ENCODE assay signal across 15 cellular contexts in genomic region chr6:53067307-53067706, GRCh38. TPM values are rescaled to one million over a fixed set of nuclear protein-coding genes. Genes with fewer than 3 reads are reported as not detected.
A peak's percentile ranks its signal among the peaks of the same experiment; 100 is the strongest.
DNase-seq lines count a peak whose midpoint lies in the region; ATAC-seq and TF ChIP-seq lines count a peak whose summit lies in the region.
"Had no signal": no experiment of that assay in that cellular context is flagged by ENCODE, and none has a peak within 500 bp of the region (broad histone marks: within the 10 kb centered on the region; RNA-seq: fewer than 3 reads in every experiment).

No MANE protein-coding gene starts in this region.

- H3K9me1 ChIP-seq in IMR-90 (ENCODE audit: insufficient read depth, low read length): peaks cover 4% of the 10 kb centered on the region; the same call in 1 of the 2 replicates

- no peak overlapping the region for H4K91ac ChIP-seq in IMR-90 (ENCODE audit: insufficient read depth, low read depth, low read length)

- intact Hi-C loops in CD4-positive, alpha-beta T cell (cut with DNase I, micrococcal nuclease): loop anchor here in 1 of 2 experiments (5.0 kb wide), 2 partner anchors 395 to 585 kb away; partner anchors contain the start of gene TMEM14A
- intact Hi-C loops in IMR-90 (cut with micrococcal nuclease) (no loop called here), left lung (cut with DNase I) (no loop called here)

- H3K27me3 ChIP-seq in CD4-positive, alpha-beta T cell (ENCODE audit: control insufficient read depth, insufficient read depth, low read length): no peaks in the 10 kb centered on the region
- H3K27me3 ChIP-seq in IMR-90 (ENCODE audit: control insufficient read depth, insufficient read depth, low read length) (no peaks in the 10 kb centered on the region), left lung (no peaks in the 10 kb centered on the region)

- H3K4ac ChIP-seq in IMR-90 (ENCODE audit: low read depth, low read length): no peak overlapping the region

- no peak for TF ChIP-seq RAD21 in IMR-90 (IDR thresholded peaks at IDR 0.05; ENCODE audit: low read length)

- in situ Hi-C loops in IMR-90 (cut with MboI; ENCODE audit: low sequenced_read_pairs): no loop called here

- H3K23ac ChIP-seq in IMR-90 (ENCODE audit: low read depth, low read length): peak overlapping the region; percentile 62; the same call in 1 of the 2 replicates

- no peak overlapping the region for H2BK5ac ChIP-seq in IMR-90 (ENCODE audit: low read depth, low read length, poor library complexity, severe bottlenecking)

- no peak for DNase-seq in CD4-positive, alpha-beta T cell
- peak; percentile 25 for DNase-seq in IMR-90
- DNase-seq in activated naive CD8-positive, alpha-beta T cell treated with anti-CD3 and anti-CD28 coated beads, Interleukin-2, amount 50 U/mL, for 24 hours: no peak
- DNase-seq in naive thymus-derived CD8-positive, alpha-beta T cell: no peak
- DNase-seq in progenitor cell of endocrine pancreas (ENCODE audit: low spot score, unreplicated experiment): no peak
- DNase-seq in left lung: no peak
- DNase-seq in NCI-H146 (lab: John Stamatoyannopoulos, UW): no peak
- DNase-seq: anterior cingulate cortex; DMS 273 treated with DMSO at 0.1 percent for 48 hours; endodermal cell; NCI-H1048; NCI-H510A; SHP77; stimulated activated CD8-positive, alpha-beta memory T cell treated with anti-CD3 and anti-CD28 coated beads, Interleukin-4, amount 100 ng/mL, for 48 hours had no signal

- peaks cover 13% of the 10 kb centered on the region; the same call in 1 of the 2 replicates for H4K20me1 ChIP-seq in IMR-90 (ENCODE audit: insufficient read depth, low read length)

- no peak overlapping the region for H2BK120ac ChIP-seq in IMR-90 (ENCODE audit: low read depth, low read length)

- peak overlapping the region; percentile 97 for H3K4me3 Mint-ChIP-seq in CD4-positive, alpha-beta T cell
- peak overlapping the region; percentile 90 for H3K4me3 Mint-ChIP-seq in activated naive CD8-positive, alpha-beta T cell treated with anti-CD3 and anti-CD28 coated beads, Interleukin-2, amount 50 U/mL, for 24 hours
- H3K4me3 Mint-ChIP-seq in naive thymus-derived CD8-positive, alpha-beta T cell: peak overlapping the region in 9 of 10 donors; percentile 2 to 100 (median 98)
- H3K4me3 Mint-ChIP-seq in progenitor cell of endocrine pancreas (ENCODE audit: low read depth): no peak overlapping the region
- no peak overlapping the region for H3K4me3 Mint-ChIP-seq in stimulated activated memory B cell treated with anti-CD40 and anti-IgM and Interleukin-4, amounts not matched to agents 10 μg/mL and 1 μg/mL and 100 μg/mL, for 72 hours

- H3K36me3 Mint-ChIP-seq in CD4-positive, alpha-beta T cell (ENCODE audit: low read depth): peaks cover 30% of the 10 kb centered on the region
- peaks cover 6% of the 10 kb centered on the region for H3K36me3 Mint-ChIP-seq in activated naive CD8-positive, alpha-beta T cell treated with anti-CD3 and anti-CD28 coated beads, Interleukin-2, amount 50 U/mL, for 24 hours (ENCODE audit: low read depth)
- H3K36me3 Mint-ChIP-seq in naive thymus-derived CD8-positive, alpha-beta T cell: peaks cover 0 to 21% (median 0%) of the 10 kb centered on the region in 3 donors
- peaks cover 5% of the 10 kb centered on the region for H3K36me3 Mint-ChIP-seq in progenitor cell of endocrine pancreas (ENCODE audit: insufficient read depth)
- H3K36me3 Mint-ChIP-seq in stimulated activated memory B cell treated with anti-CD40 and anti-IgM and Interleukin-4, amounts not matched to agents 10 μg/mL and 1 μg/mL and 100 μg/mL, for 72 hours: peaks cover 4% of the 10 kb centered on the region

- no peak overlapping the region for H2AK9ac ChIP-seq in IMR-90 (replicated peaks; ENCODE audit: low read depth, low read length, poor library complexity)

- H3K18ac ChIP-seq in IMR-90 (ENCODE audit: low read depth, low read length): no peak overlapping the region

- dilution Hi-C loops in IMR-90 (cut with HindIII; ENCODE audit: low sequenced_read_pairs, unreplicated experiment): no loop called here

- no peak overlapping the region for H3K27ac ChIP-seq in CD4-positive, alpha-beta T cell (ENCODE audit: low read depth, low read length)
- H3K27ac ChIP-seq in IMR-90 (ENCODE audit: insufficient read depth, low read length): no peak overlapping the region
- peak overlapping the region in 1 of 2 donors; percentile 85 for H3K27ac ChIP-seq in left lung

- TF ChIP-seq POLR2A in IMR-90 (IDR thresholded peaks at IDR 0.05; ENCODE audit: low read depth, low read length): no peak

- no peaks in the 10 kb centered on the region for H3K9me3 Mint-ChIP-seq in CD4-positive, alpha-beta T cell
- H3K9me3 Mint-ChIP-seq in activated naive CD8-positive, alpha-beta T cell treated with anti-CD3 and anti-CD28 coated beads, Interleukin-2, amount 50 U/mL, for 24 hours: no peaks in the 10 kb centered on the region
- H3K9me3 Mint-ChIP-seq in naive thymus-derived CD8-positive, alpha-beta T cell: no peaks in the 10 kb centered on the region
- H3K9me3 Mint-ChIP-seq in progenitor cell of endocrine pancreas (ENCODE audit: low read depth): no peaks in the 10 kb centered on the region
- H3K9me3 Mint-ChIP-seq in stimulated activated memory B cell treated with anti-CD40 and anti-IgM and Interleukin-4, amounts not matched to agents 10 μg/mL and 1 μg/mL and 100 μg/mL, for 72 hours: no peaks in the 10 kb centered on the region
- H3K9me3 Mint-ChIP-seq: endodermal cell had no signal

- no peak overlapping the region for H4K5ac ChIP-seq in IMR-90 (ENCODE audit: low read depth, low read length)

- H3K14ac ChIP-seq in IMR-90 (replicated peaks; ENCODE audit: low read depth, low read length): no peak overlapping the region

- no CpG with 5 or more reads among the region's 2 CpGs for WGBS in IMR-90 (ENCODE audit: extremely low coverage in 2 of 2, insufficient read length in 1 of 2), 2 experiments

- H3K4me1 ChIP-seq in IMR-90 (ENCODE audit: control insufficient read depth, insufficient read depth, low read length) (0 out of 2 replicates have a peak, but pooled peaks cover 2% of the 10 kb centered on the region), left lung (peaks cover 12 to 50% of the 10 kb centered on the region in 2 donors)

- no peaks in the 10 kb centered on the region for H3K27me3 Mint-ChIP-seq in CD4-positive, alpha-beta T cell
- no peaks in the 10 kb centered on the region for H3K27me3 Mint-ChIP-seq in activated naive CD8-positive, alpha-beta T cell treated with anti-CD3 and anti-CD28 coated beads, Interleukin-2, amount 50 U/mL, for 24 hours
- no peaks in the 10 kb centered on the region for H3K27me3 Mint-ChIP-seq in naive thymus-derived CD8-positive, alpha-beta T cell
- no peaks in the 10 kb centered on the region for H3K27me3 Mint-ChIP-seq in progenitor cell of endocrine pancreas
- H3K27me3 Mint-ChIP-seq in stimulated activated memory B cell treated with anti-CD40 and anti-IgM and Interleukin-4, amounts not matched to agents 10 μg/mL and 1 μg/mL and 100 μg/mL, for 72 hours: no peaks in the 10 kb centered on the region

- no TSS peak for BruUV-seq in IMR-90 (replicated peaks; lab: Mats Ljungman, UMichigan)

- peak overlapping the region; percentile 99 for H3K4me2 ChIP-seq in IMR-90 (ENCODE audit: low read depth, low read length)

- no peaks in the 10 kb centered on the region; the same call in 1 of the 2 replicates for H3K36me3 ChIP-seq in IMR-90 (ENCODE audit: control insufficient read depth, insufficient read depth, low read length)
- H3K36me3 ChIP-seq in left lung: peaks cover 0 to 10% of the 10 kb centered on the region in 2 donors

- no peak overlapping the region for H3K56ac ChIP-seq in IMR-90 (ENCODE audit: extremely low read depth, insufficient read depth, low read length)

- no peak overlapping the region for H2AFZ ChIP-seq in IMR-90 (replicated peaks; ENCODE audit: low read length, poor library complexity)

- ATAC-seq in CD4-positive, alpha-beta T cell (ENCODE audit: poor library complexity): no peak
- ATAC-seq in IMR-90 (ENCODE audit: low read depth): no peak
- no peak for ATAC-seq in activated naive CD8-positive, alpha-beta T cell treated with anti-CD3 and anti-CD28 coated beads, Interleukin-2, amount 50 U/mL, for 24 hours
- ATAC-seq in naive thymus-derived CD8-positive, alpha-beta T cell: no peak
- no peak for ATAC-seq in left lung
- no peak for ATAC-seq in stimulated activated memory B cell treated with anti-CD40 and anti-IgM and Interleukin-4, amounts not matched to agents 10 μg/mL and 1 μg/mL and 100 μg/mL, for 72 hours

- no peak overlapping the region for H4K8ac ChIP-seq in IMR-90 (ENCODE audit: low read depth in 2 of 2, low read length in 2 of 2)

- H2AK5ac ChIP-seq in IMR-90 (ENCODE audit: low read depth, low read length): no peak overlapping the region

- CTCF ChIA-PET in CD4-positive, alpha-beta T cell (lab: Charles Lee): interaction anchor here (1.8 to 4.0 kb wide), 2 partner anchors 71 to 73 kb away, joined by 7 to 24 read pairs; partner anchors contain the start of gene GSTA4
- CTCF ChIA-PET in IMR-90 (lab: Yijun Ruan, JAX): interaction anchor here (0.9 to 1.8 kb wide), 3 partner anchors 14 to 71 kb away, joined by 3 to 5 read pairs (median 5); no protein-coding TSS in a partner anchor

- H2BK15ac ChIP-seq in IMR-90 (ENCODE audit: low read depth, low read length): no peak overlapping the region

- POLR2A ChIA-PET in CD4-positive, alpha-beta T cell (lab: Charles Lee): no interaction called here
- POLR2A ChIA-PET in IMR-90 (lab: Charles Lee; ENCODE audit: unreplicated experiment): no interaction called here
- POLR2A ChIA-PET in naive thymus-derived CD8-positive, alpha-beta T cell (lab: Charles Lee): no interaction called here

- TF ChIP-seq CTCF in CD4-positive, alpha-beta T cell (IDR thresholded peaks at IDR 0.05): no peak
- TF ChIP-seq CTCF in IMR-90 (conservative IDR thresholded peaks at IDR 0.05; ENCODE audit: low read depth, low read length) (no peak), progenitor cell of endocrine pancreas (IDR thresholded peaks at IDR 0.05; ENCODE audit: unreplicated experiment) (no peak), left lung (IDR thresholded peaks at IDR 0.05) (no peak)

- H3K79me1 ChIP-seq in IMR-90 (ENCODE audit: low read depth in 1 of 2, low read length in 2 of 2): peaks cover 7 to 36% of the 10 kb centered on the region in 2 experiments; a peak in 3 of 4 replicates

- H3K9me3 ChIP-seq in CD4-positive, alpha-beta T cell (ENCODE audit: control insufficient read depth, low read length): no peaks in the 10 kb centered on the region
- no peaks in the 10 kb centered on the region for H3K9me3 ChIP-seq in IMR-90 (ENCODE audit: control insufficient read depth, insufficient read depth, low read length)
- H3K9me3 ChIP-seq in left lung: no peaks in the 10 kb centered on the region

- no peak overlapping the region for H2BK20ac ChIP-seq in IMR-90 (ENCODE audit: low read depth, low read length)

- H3K4me3 ChIP-seq in IMR-90 (ENCODE audit: insufficient read depth, low read depth, low read length) (0 out of 2 replicates have a peak overlapping the region, but pooled peaks have one; percentile 2), left lung (peak overlapping the region in 1 of 2 donors; percentile 98)

- H3K9ac ChIP-seq in IMR-90 (ENCODE audit: low read depth, low read length): no peak overlapping the region

- peak overlapping the region; percentile 92 for H3K27ac Mint-ChIP-seq in CD4-positive, alpha-beta T cell
- H3K27ac Mint-ChIP-seq in activated naive CD8-positive, alpha-beta T cell treated with anti-CD3 and anti-CD28 coated beads, Interleukin-2, amount 50 U/mL, for 24 hours: no peak overlapping the region
- H3K27ac Mint-ChIP-seq in naive thymus-derived CD8-positive, alpha-beta T cell: peak overlapping the region in 3 of 10 donors; percentile 16 to 99 (median 95)
- no peak overlapping the region for H3K27ac Mint-ChIP-seq in progenitor cell of endocrine pancreas
- H3K27ac Mint-ChIP-seq in stimulated activated memory B cell treated with anti-CD40 and anti-IgM and Interleukin-4, amounts not matched to agents 10 μg/mL and 1 μg/mL and 100 μg/mL, for 72 hours: no peak overlapping the region
- H3K27ac Mint-ChIP-seq: endodermal cell had no signal

- H3K4me1 Mint-ChIP-seq in CD4-positive, alpha-beta T cell (ENCODE audit: low read depth): peaks cover 49% of the 10 kb centered on the region
- peaks cover 52% of the 10 kb centered on the region for H3K4me1 Mint-ChIP-seq in activated naive CD8-positive, alpha-beta T cell treated with anti-CD3 and anti-CD28 coated beads, Interleukin-2, amount 50 U/mL, for 24 hours
- H3K4me1 Mint-ChIP-seq in naive thymus-derived CD8-positive, alpha-beta T cell: peaks cover 23 to 56% (median 48%) of the 10 kb centered on the region in 4 donors
- peaks cover 14% of the 10 kb centered on the region for H3K4me1 Mint-ChIP-seq in progenitor cell of endocrine pancreas (ENCODE audit: low read depth)
- peaks cover 40% of the 10 kb centered on the region for H3K4me1 Mint-ChIP-seq in stimulated activated memory B cell treated with anti-CD40 and anti-IgM and Interleukin-4, amounts not matched to agents 10 μg/mL and 1 μg/mL and 100 μg/mL, for 72 hours

RNA-seq across cellular contexts. Expression of gene FBXO9, which starts 2.1 kb away (rescaled TPM):
- 10 to 100 TPM; 67.3 to 77.0 TPM for total RNA-seq in CD4-positive, alpha-beta T cell
- total RNA-seq in IMR-90 (2012; rRNA removed) (36.1 and 49.6 TPM in 2 replicates), progenitor cell of endocrine pancreas (84.7 and 85.7 TPM in 2 replicates), left lung (100 to 1,000 TPM in 1 of 2 donors, 10 to 100 TPM in 1; 77.6 to 111 TPM)
- 65.9 and 82.8 TPM in 2 replicates for polyA plus RNA-seq in IMR-90 (2012; rRNA removed)
- 23.1 and 52.3 TPM in 2 replicates for polyA plus RNA-seq in IMR-90 (2012; cell fraction: cytosol; rRNA removed)
- polyA plus RNA-seq in IMR-90 (2012; cell fraction: nucleus; rRNA removed; ENCODE audit: low replicate concordance): 85.3 and 198 TPM in 2 replicates
- total RNA-seq in naive thymus-derived CD8-positive, alpha-beta T cell: 100 to 1,000 TPM; 134 to 137 TPM
- polyA plus RNA-seq in naive thymus-derived CD8-positive, alpha-beta T cell: 10 to 100 TPM; 46.1 to 52.1 (median 49.0) TPM

RNA-seq across cellular contexts. Expression of gene CILK1, which starts 5.7 kb away (rescaled TPM):
- total RNA-seq in CD4-positive, alpha-beta T cell: 1 to 10 TPM; 4.0 to 4.3 TPM
- 11.1 and 12.8 TPM in 2 replicates for total RNA-seq in IMR-90 (2012; rRNA removed)
- polyA plus RNA-seq in IMR-90 (2012; rRNA removed): 8.5 and 9.4 TPM in 2 replicates
- polyA plus RNA-seq in IMR-90 (2012; cell fraction: cytosol; rRNA removed): 3.1 and 3.8 TPM in 2 replicates
- polyA plus RNA-seq in IMR-90 (2012; cell fraction: nucleus; rRNA removed; ENCODE audit: low replicate concordance): 2.9 and 10.5 TPM in 2 replicates
- 10 to 100 TPM; 15.0 to 15.8 TPM for total RNA-seq in naive thymus-derived CD8-positive, alpha-beta T cell
- polyA plus RNA-seq in naive thymus-derived CD8-positive, alpha-beta T cell: 1 to 10 TPM; 2.8 to 4.1 (median 3.8) TPM
- 14.8 and 15.1 TPM in 2 replicates for total RNA-seq in progenitor cell of endocrine pancreas
- total RNA-seq in left lung: 10 to 100 TPM; 12.3 to 13.7 TPM

Comparison
In these comparisons a context has a peak if more than half of its experiments do, and no peak if none do; other contexts are left out.
1. H3K4me3 Mint-ChIP-seq: peak in CD4-positive, alpha-beta T cell (single experiment), activated naive CD8-positive, alpha-beta T cell treated with anti-CD3 and anti-CD28 coated beads, Interleukin-2, amount 50 U/mL, for 24 hours (single experiment) and naive thymus-derived CD8-positive, alpha-beta T cell (9 of 10); none in progenitor cell of endocrine pancreas (single experiment) and stimulated activated memory B cell treated with anti-CD40 and anti-IgM and Interleukin-4, amounts not matched to agents 10 μg/mL and 1 μg/mL and 100 μg/mL, for 72 hours (single experiment).